In genomic region chr7:2115739-2116065, GRCh38 we compare ENCODE assay signal across 18 cellular contexts.
DNase-seq lines count a peak whose midpoint lies in the region; ATAC-seq, FAIRE-seq and TF ChIP-seq lines count a peak whose summit lies in the region.
"Had no signal": no experiment of that assay in that cellular context is flagged by ENCODE, and none has a peak within 500 bp of the region (broad histone marks: within the 10 kb centered on the region; RNA-seq: fewer than 3 reads in every experiment).

No MANE protein-coding gene starts in this region.

- H3K9ac ChIP-seq in K562 (ENCODE audit: insufficient read depth in 1 of 2, low read depth in 2 of 2, low read length in 2 of 2) = no peak overlapping the region
- H3K9ac ChIP-seq in skeletal muscle satellite cell (ENCODE audit: low read depth, low read length) = peak overlapping the region; percentile 72

- H3K9me1 ChIP-seq in K562 (ENCODE audit: control insufficient read depth, insufficient read depth, low read length) = no peaks in the 10 kb centered on the region

- TF ChIP-seq RAD21 in K562 (CRISPR knock-in tag; conservative IDR thresholded peaks at IDR 0.05 in 1 of 2, IDR thresholded peaks at IDR 0.05 in 1 of 2) = no peak

- H3K27ac ChIP-seq in HL-60 (replicated peaks) (peak overlapping the region; percentile 48), K562 (ENCODE audit: extremely low read depth, low read depth, low read length) (no peak overlapping the region), right atrium auricular region (peak overlapping the region; percentile 81 to 91), upper lobe of right lung (no peak overlapping the region)
- no peak overlapping the region for H3K27ac ChIP-seq in CD4-positive, alpha-beta T cell (ENCODE audit: low read depth, low read length)
- H3K27ac ChIP-seq: neutrophil had no signal

- no peaks in the 10 kb centered on the region for H3K27me3 Mint-ChIP-seq in CD4-positive, alpha-beta T cell
- H3K27me3 Mint-ChIP-seq: stimulated activated naive CD8-positive, alpha-beta T cell treated with anti-CD3 and anti-CD28 coated beads, Interleukin-15, amount 100 ng/mL, for 72 hours had no signal

- ATAC-seq in K562 = no peak
- ATAC-seq in CD4-positive, alpha-beta T cell (ENCODE audit: poor library complexity) = no peak
- no peak for ATAC-seq in upper lobe of right lung
- no peak for ATAC-seq in HG03095 (IDR thresholded peaks at IDR 0.05; ENCODE audit: unreplicated experiment)
- ATAC-seq: sciatic nerve; stimulated activated naive CD8-positive, alpha-beta T cell treated with anti-CD3 and anti-CD28 coated beads, Interleukin-15, amount 100 ng/mL, for 72 hours had no signal

- in situ Hi-C loops in K562 (cut with MboI) = no loop called here

- H3K36me3 Mint-ChIP-seq in CD4-positive, alpha-beta T cell (ENCODE audit: low read depth) = peaks cover 6% of the 10 kb centered on the region

- H3K4me3 Mint-ChIP-seq in CD4-positive, alpha-beta T cell = no peak overlapping the region
- H3K4me3 Mint-ChIP-seq: activated naive CD4-positive, alpha-beta T cell treated with anti-CD3 and anti-CD28 coated beads for 36 hours; stimulated activated naive CD8-positive, alpha-beta T cell treated with anti-CD3 and anti-CD28 coated beads, Interleukin-15, amount 100 ng/mL, for 72 hours had no signal

- H3K9me3 ChIP-seq in K562 (replicated peaks; ENCODE audit: control insufficient read depth, insufficient read depth, low read depth, low read length) (no peaks in the 10 kb centered on the region), right atrium auricular region (no peaks in the 10 kb centered on the region), skeletal muscle satellite cell (replicated peaks; ENCODE audit: low read length) (no peaks in the 10 kb centered on the region), upper lobe of right lung (no peaks in the 10 kb centered on the region)
- H3K9me3 ChIP-seq in CD4-positive, alpha-beta T cell (ENCODE audit: control insufficient read depth, low read length) = no peaks in the 10 kb centered on the region
- H3K9me3 ChIP-seq: HAP-1, neutrophil had no signal

- no peak for TF ChIP-seq EP300 in K562 (IDR thresholded peaks at IDR 0.05; ENCODE audit: low read length)

- TF ChIP-seq POLR2A in K562 (conservative IDR thresholded peaks at IDR 0.05) = no peak

- peaks cover 2 to 57% of the 10 kb centered on the region in 2 experiments; a peak in 4 of 5 replicates for H3K4me1 ChIP-seq in K562 (replicated peaks in 1 of 2; ENCODE audit: control insufficient read depth in 2 of 2, insufficient read depth in 2 of 2, low read length in 2 of 2)
- H3K4me1 ChIP-seq in right atrium auricular region = peaks cover 0 to 48% of the 10 kb centered on the region in 2 donors
- H3K4me1 ChIP-seq in skeletal muscle satellite cell (ENCODE audit: control insufficient read depth, insufficient read depth, low read length) = peaks cover 48% of the 10 kb centered on the region
- peaks cover 23% of the 10 kb centered on the region for H3K4me1 ChIP-seq in upper lobe of right lung
- H3K4me1 ChIP-seq: HAP-1 had no signal

- H3K36me3 ChIP-seq in K562 (ENCODE audit: control insufficient read depth, insufficient read depth, low read length) (peaks cover 10% of the 10 kb centered on the region; the same call in 2 of the 3 replicates), right atrium auricular region (no peaks in the 10 kb centered on the region), skeletal muscle satellite cell (ENCODE audit: insufficient read depth, low read length) (no peaks in the 10 kb centered on the region), upper lobe of right lung (peaks cover 5% of the 10 kb centered on the region)
- H3K36me3 ChIP-seq: HAP-1, neutrophil had no signal

- H3K4me3 ChIP-seq in HL-60 (replicated peaks; ENCODE audit: insufficient read depth, low read length) (no peak overlapping the region), K562 (no peak overlapping the region), right atrium auricular region (no peak overlapping the region), skeletal muscle satellite cell (ENCODE audit: low read length) (peak overlapping the region; percentile 61), upper lobe of right lung (no peak overlapping the region)
- H3K4me3 ChIP-seq: coronary artery, HAP-1 had no signal

- no peaks in the 10 kb centered on the region for H4K20me1 ChIP-seq in K562 (replicated peaks; ENCODE audit: control insufficient read depth, insufficient read depth, low read length)

- POLR2A ChIA-PET in K562 (lab: Yijun Ruan, JAX) = interaction anchor here (0.7 kb wide), 1 partner anchor 221 kb away, joined by 3 read pairs; no protein-coding TSS in a partner anchor
- POLR2A ChIA-PET in CD4-positive, alpha-beta T cell (lab: Charles Lee) = no interaction called here

- H3K9me3 Mint-ChIP-seq in CD4-positive, alpha-beta T cell = no peaks in the 10 kb centered on the region
- H3K9me3 Mint-ChIP-seq: activated naive CD4-positive, alpha-beta T cell treated with anti-CD3 and anti-CD28 coated beads for 36 hours had no signal

- no TSS peak for BruUV-seq in K562 (replicated peaks; lab: Mats Ljungman, UMichigan)

- H3K27me3 ChIP-seq in HL-60 (ENCODE audit: insufficient read depth, poor library complexity, severe bottlenecking) (no peaks in the 10 kb centered on the region), K562 (ENCODE audit: control insufficient read depth in 2 of 2, insufficient read depth in 2 of 2, low read length in 2 of 2) (no peaks in the 10 kb centered on the region), right atrium auricular region (no peaks in the 10 kb centered on the region), skeletal muscle satellite cell (ENCODE audit: control insufficient read depth, insufficient read depth, low read length) (no peaks in the 10 kb centered on the region), upper lobe of right lung (no peaks in the 10 kb centered on the region)
- no peaks in the 10 kb centered on the region for H3K27me3 ChIP-seq in CD4-positive, alpha-beta T cell (ENCODE audit: control insufficient read depth, insufficient read depth, low read length)

- DNase-seq in HL-60 (ENCODE audit: low read depth in 1 of 2, low spot score in 1 of 2) (peak in 1 of 2 experiments; percentile 70), K562 (ENCODE audit: extremely low read depth in 1 of 4, low spot score in 3 of 4) (no peak), right atrium auricular region (ENCODE audit: low spot score) (no peak), upper lobe of right lung (no peak), GF-D8 (lab: John Stamatoyannopoulos, UW) (no peak)
- DNase-seq in CD4-positive, alpha-beta T cell = no peak
- DNase-seq: activated naive CD4-positive, alpha-beta T cell treated with anti-CD3 and anti-CD28 coated beads for 36 hours; activated T-cell treated with anti-CD3 and anti-CD28 coated beads for 4 hours; Calu3; stimulated activated CD4-positive, alpha-beta T cell treated with anti-CD3 and anti-CD28 coated beads, Interleukin-2, amount 100 ng/mL, for 24 hours; stimulated activated naive CD8-positive, alpha-beta T cell treated with anti-CD3 and anti-CD28 coated beads, Interleukin-15, amount 100 ng/mL, for 72 hours had no signal

- CTCF ChIA-PET in K562 (lab: Yijun Ruan, JAX; ENCODE audit: low intra/inter-chr PET ratio) = no interaction called here
- CTCF ChIA-PET in CD4-positive, alpha-beta T cell (lab: Charles Lee) = no interaction called here

- intact Hi-C loops in K562 (cut with micrococcal nuclease) (no loop called here), upper lobe of right lung (cut with DNase I) (no loop called here)
- intact Hi-C loops in CD4-positive, alpha-beta T cell (cut with DNase I, micrococcal nuclease) = no loop called here

- no peak for FAIRE-seq in K562 (lab: Jason Lieb, UNC)
- FAIRE-seq: endothelial cell of umbilical vein had no signal

- peaks cover 42% of the 10 kb centered on the region for H3K4me1 Mint-ChIP-seq in CD4-positive, alpha-beta T cell (ENCODE audit: low read depth)

- H3K4me2 ChIP-seq in K562 (ENCODE audit: insufficient read depth, low read length) = no peak overlapping the region
- peak overlapping the region; percentile 75 for H3K4me2 ChIP-seq in skeletal muscle satellite cell (ENCODE audit: low read length)

- TF ChIP-seq CTCF in HL-60 (IDR thresholded peaks at IDR 0.05; ENCODE audit: insufficient read depth, low read length) = no peak
- TF ChIP-seq CTCF in K562 (IDR thresholded peaks at IDR 0.05 in 2 of 3, conservative IDR thresholded peaks at IDR 0.05 in 1 of 3; ENCODE audit: insufficient read depth in 2 of 3, low read depth in 1 of 3, low read length in 3 of 3) = no peak
- peak in 1 of 2 donors; percentile 16 for TF ChIP-seq CTCF in right atrium auricular region (IDR thresholded peaks at IDR 0.05)
- no peak for TF ChIP-seq CTCF in CD4-positive, alpha-beta T cell (IDR thresholded peaks at IDR 0.05)
- TF ChIP-seq CTCF in upper lobe of right lung (IDR thresholded peaks at IDR 0.05) = no peak

- 98% methylated on average over 13 of the region's 14 CpGs for WGBS in K562 (ENCODE audit: insufficient coverage, low coverage, missing lambda C conversion rate)

- no peak overlapping the region for H3K27ac Mint-ChIP-seq in CD4-positive, alpha-beta T cell
- H3K27ac Mint-ChIP-seq: activated naive CD4-positive, alpha-beta T cell treated with anti-CD3 and anti-CD28 coated beads for 36 hours had no signal

- H2AFZ ChIP-seq in K562 (ENCODE audit: low read depth, low read length) = no peak overlapping the region

- H3K79me2 ChIP-seq in K562 (ENCODE audit: control insufficient read depth, insufficient read depth, low read length) = no peaks in the 10 kb centered on the region; the same call in 2 of the 3 replicates

TF ChIP-seq in K562, 482 proteins besides CTCF, POLR2A, EP300 and RAD21 (continues in another document):
- TF ChIP-seq FOXM1 (IDR thresholded peaks at IDR 0.05; ENCODE audit: low read depth) (no peak), FOXM1 (CRISPR knock-in tag; IDR thresholded peaks at IDR 0.05; ENCODE audit: low read depth) (no peak), POLR2G (IDR thresholded peaks at IDR 0.05; ENCODE audit: low read depth, low read length) (0 out of 2 replicates have a peak, but pooled peaks have one; percentile 2), ZFP1 (CRISPR knock-in tag; IDR thresholded peaks at IDR 0.05) (no peak), E4F1 (CRISPR knock-in tag; IDR thresholded peaks at IDR 0.05; ENCODE audit: borderline replicate concordance) (no peak)

Comparison
In these comparisons a context has a peak if more than half of its experiments do, and no peak if none do; other contexts are left out.
1. H3K27ac ChIP-seq: peak in HL-60 (single experiment) and right atrium auricular region (2 of 2); none in K562 (single experiment), CD4-positive, alpha-beta T cell (single experiment) and upper lobe of right lung (single experiment).